Comparison of ENCODE assay signal across 22 cellular contexts in the genomic region with DNA sequence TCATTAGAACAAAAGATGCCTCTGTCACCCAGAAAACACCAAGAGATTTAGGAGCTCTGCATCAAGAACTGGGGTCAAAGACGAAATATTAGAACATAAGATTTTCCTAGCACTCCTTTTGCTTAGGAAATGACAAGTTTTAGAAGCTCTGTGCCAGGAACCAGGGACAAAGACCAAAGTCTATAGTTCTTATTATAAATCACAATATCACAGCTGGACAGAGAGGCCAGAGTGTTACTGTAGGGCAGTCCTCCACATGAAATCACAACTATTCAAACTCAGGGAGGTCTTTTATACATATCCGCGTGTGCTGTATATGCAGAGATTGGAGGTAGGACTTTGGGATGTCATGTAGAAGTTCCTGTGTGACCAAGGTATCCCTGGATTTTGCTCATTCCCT.
DNase-seq lines count a peak whose midpoint lies in the region; ATAC-seq, FAIRE-seq and TF ChIP-seq lines count a peak whose summit lies in the region.
"Had no signal": no experiment of that assay in that cellular context is flagged by ENCODE, and none has a peak within 500 bp of the region (broad histone marks: within the 10 kb centered on the region; RNA-seq: fewer than 3 reads in every experiment).

No MANE protein-coding gene starts in this region.

- POLR2A ChIA-PET in HepG2 (lab: Yijun Ruan, JAX), result no interaction called here

- H3K9ac ChIP-seq in liver (ENCODE audit: low read depth in 1 of 2, low read length in 2 of 2), result no peak overlapping the region
- no peak overlapping the region for H3K9ac ChIP-seq in HepG2 (ENCODE audit: insufficient read depth, low read depth, low read length)
- no peak overlapping the region for H3K9ac ChIP-seq in mesenchymal stem cell (ENCODE audit: low read length)
- H3K9ac ChIP-seq: BLaER1 treated with 17β-estradiol and CSF1 and Interleukin-3, amounts not matched to agents 10 nM and 100 nM had no signal

- TF ChIP-seq CTCF in liver (IDR thresholded peaks at IDR 0.05; ENCODE audit: low read depth, low read length, missing input control) (no peak), HepG2 (CRISPR knock-in tag; IDR thresholded peaks at IDR 0.05) (no peak)

- CTCF ChIA-PET in HepG2 (lab: Yijun Ruan, JAX; ENCODE audit: low intra/inter-chr PET ratio, low total read pairs), result no interaction called here

- H3K27ac ChIP-seq in liver (ENCODE audit: low read depth in 1 of 2, low read length in 2 of 2), result no peak overlapping the region
- no peak overlapping the region for H3K27ac ChIP-seq in HepG2 (ENCODE audit: extremely low read length, insufficient read depth, low read length)
- no peak overlapping the region for H3K27ac ChIP-seq in mesenchymal stem cell (ENCODE audit: low read length, poor library complexity, severe bottlenecking)
- H3K27ac ChIP-seq in small intestine (ENCODE audit: low read depth in 1 of 2, low read length in 1 of 2), result no peak overlapping the region
- H3K27ac ChIP-seq: 22Rv1; BLaER1 treated with 17β-estradiol and CSF1 and Interleukin-3, amounts not matched to agents 10 nM and 100 nM had no signal

- no peak overlapping the region for H2BK12ac ChIP-seq in mesenchymal stem cell (ENCODE audit: low read length in 2 of 2)

- in situ Hi-C loops in HepG2 (cut with HindIII; ENCODE audit: extremely low pct_ligation_motif_present, low pct_unique_long_range_greater_than_20kb), result no loop called here

- no peaks in the 10 kb centered on the region for H3K36me3 ChIP-seq in liver (ENCODE audit: control insufficient read depth in 4 of 4, insufficient read depth in 3 of 4, low read depth in 1 of 4, low read length in 3 of 4)
- H3K36me3 ChIP-seq in HepG2 (replicated peaks in 1 of 2; ENCODE audit: control insufficient read depth in 1 of 2, insufficient read depth in 2 of 2, low read length in 2 of 2), result no peaks in the 10 kb centered on the region; a peak in 1 of 5 replicates
- peaks cover 7 to 30% of the 10 kb centered on the region in 2 experiments for H3K36me3 ChIP-seq in mesenchymal stem cell (ENCODE audit: control insufficient read depth in 1 of 2, insufficient read depth in 2 of 2, low read depth in 1 of 2, low read length in 2 of 2)
- H3K36me3 ChIP-seq in small intestine (ENCODE audit: control insufficient read depth in 2 of 2, insufficient read depth in 2 of 2, low read length in 2 of 2), result no peaks in the 10 kb centered on the region
- H3K36me3 ChIP-seq: BE2C, HAP-1 had no signal

- H2BK15ac ChIP-seq in mesenchymal stem cell (ENCODE audit: low read depth, poor library complexity, severe bottlenecking), result peak overlapping the region; percentile 49

- ATAC-seq in HepG2, result no peak
- ATAC-seq: GM23338 had no signal

- no peak overlapping the region for H4K8ac ChIP-seq in mesenchymal stem cell (ENCODE audit: low read length)

- peaks cover 8% of the 10 kb centered on the region for H3K79me1 ChIP-seq in mesenchymal stem cell (replicated peaks; ENCODE audit: low read length, poor library complexity, severe bottlenecking)

- H2BK120ac ChIP-seq in mesenchymal stem cell (ENCODE audit: low read depth, low read length), result no peak overlapping the region

- no peak overlapping the region for H3K23ac ChIP-seq in mesenchymal stem cell (ENCODE audit: low read length in 2 of 2)

- no peak overlapping the region for H3K18ac ChIP-seq in mesenchymal stem cell (ENCODE audit: low read depth in 1 of 2, low read length in 2 of 2)

- H3K4me2 ChIP-seq in HepG2 (ENCODE audit: low read depth, low read length) (no peak overlapping the region), mesenchymal stem cell (ENCODE audit: low read length, poor library complexity, severe bottlenecking) (no peak overlapping the region)
- H3K4me2 ChIP-seq: BLaER1 treated with 17β-estradiol and CSF1 and Interleukin-3, amounts not matched to agents 10 nM and 100 nM; GM23338 had no signal

- H2AK5ac ChIP-seq in mesenchymal stem cell (ENCODE audit: low read length, severe bottlenecking), result no peak overlapping the region

- no peak overlapping the region for H3K14ac ChIP-seq in mesenchymal stem cell (ENCODE audit: low read length in 2 of 2)

- FAIRE-seq in HepG2 (lab: Jason Lieb, UNC) (no peak), small intestine (lab: Jason Lieb, UNC) (no peak)
- FAIRE-seq: A204.1, GM12891, GM18507, H54 had no signal

- BruUV-seq in HepG2 (replicated peaks; lab: Mats Ljungman, UMichigan), result no TSS peak

- intact Hi-C loops in HepG2 (cut with micrococcal nuclease; ENCODE audit: unreplicated experiment), result no loop called here

- no peak overlapping the region for H2AFZ ChIP-seq in HepG2 (ENCODE audit: low read length)
- H2AFZ ChIP-seq in mesenchymal stem cell (ENCODE audit: low read depth, low read length), result no peak overlapping the region
- H2AFZ ChIP-seq: GM23338 had no signal

- no peak for TF ChIP-seq POLR2A in HepG2 (IDR thresholded peaks at IDR 0.05; ENCODE audit: insufficient read depth in 1 of 2, low read depth in 2 of 2, low read length in 2 of 2)

- no peaks in the 10 kb centered on the region for H3K27me3 ChIP-seq in liver (ENCODE audit: control insufficient read depth in 4 of 4, insufficient read depth in 4 of 4, low read length in 3 of 4)
- H3K27me3 ChIP-seq in HepG2 (ENCODE audit: control insufficient read depth in 1 of 2, insufficient read depth in 2 of 2, low read length in 2 of 2), result no peaks in the 10 kb centered on the region
- no peaks in the 10 kb centered on the region for H3K27me3 ChIP-seq in mesenchymal stem cell (ENCODE audit: control insufficient read depth in 1 of 2, insufficient read depth in 1 of 2, low read length in 2 of 2)
- H3K27me3 ChIP-seq in small intestine (ENCODE audit: control insufficient read depth in 2 of 2, insufficient read depth in 2 of 2, low read length in 2 of 2), result no peaks in the 10 kb centered on the region
- H3K27me3 ChIP-seq: BE2C; BLaER1 treated with 17β-estradiol and CSF1 and Interleukin-3, amounts not matched to agents 10 nM and 100 nM had no signal

- no peaks in the 10 kb centered on the region for H4K20me1 ChIP-seq in HepG2 (ENCODE audit: insufficient read depth, low read length)

- no peak overlapping the region for H3K4ac ChIP-seq in mesenchymal stem cell (ENCODE audit: low read depth in 1 of 2, low read length in 2 of 2)

- no peaks in the 10 kb centered on the region for H3K79me2 ChIP-seq in HepG2 (ENCODE audit: insufficient read depth, low read length)

- DNase-seq in HepG2 (ENCODE audit: low spot score), result no peak
- DNase-seq in mesenchymal stem cell, result no peak
- peak; percentile 32 for DNase-seq in small intestine
- DNase-seq in superior temporal gyrus (ENCODE audit: extremely low spot score), result no peak
- DNase-seq in NCI-H2171 (lab: John Stamatoyannopoulos, UW), result no peak
- DNase-seq: BE2C; Calu3; CD4-positive, alpha-beta memory T cell; COR-L47; DMS53; DMS79 treated with DMSO at 0.1 percent for 48 hours; GF-D8; HFFc6 had no signal

- no peak for TF ChIP-seq RAD21 in liver (IDR thresholded peaks at IDR 0.05)
- no peak for TF ChIP-seq RAD21 in HepG2 (CRISPR knock-in tag; IDR thresholded peaks at IDR 0.05)

- H4K91ac ChIP-seq in mesenchymal stem cell (ENCODE audit: low read length), result no peak overlapping the region

- TF ChIP-seq EP300 in HepG2 (IDR thresholded peaks at IDR 0.05; ENCODE audit: low read depth in 2 of 2, low read length in 2 of 2), result no peak
- TF ChIP-seq EP300 in HepG2 (CRISPR knock-in tag; IDR thresholded peaks at IDR 0.05; ENCODE audit: borderline replicate concordance), result no peak

- H3K9me3 ChIP-seq in liver (ENCODE audit: control insufficient read depth in 4 of 4, low read length in 3 of 4) (no peaks in the 10 kb centered on the region), HepG2 (ENCODE audit: low read length) (no peaks in the 10 kb centered on the region), mesenchymal stem cell (ENCODE audit: control insufficient read depth, low read length) (no peaks in the 10 kb centered on the region), small intestine (ENCODE audit: control insufficient read depth, low read depth) (no peaks in the 10 kb centered on the region)
- H3K9me3 ChIP-seq: BE2C; BLaER1 treated with 17β-estradiol and CSF1 and Interleukin-3, amounts not matched to agents 10 nM and 100 nM; HAP-1 had no signal

- H3K4me3 ChIP-seq in liver (ENCODE audit: low read depth in 1 of 3, low read length in 3 of 3), result no peak overlapping the region
- no peak overlapping the region for H3K4me3 ChIP-seq in HepG2 (replicated peaks in 1 of 3; ENCODE audit: insufficient read depth in 1 of 3, low read depth in 2 of 3, low read length in 3 of 3)
- no peak overlapping the region for H3K4me3 ChIP-seq in mesenchymal stem cell (ENCODE audit: insufficient read depth in 1 of 2, low read depth in 1 of 2, low read length in 2 of 2)
- H3K4me3 ChIP-seq in small intestine (ENCODE audit: low read depth in 1 of 2, low read length in 2 of 2), result no peak overlapping the region
- H3K4me3 ChIP-seq: BLaER1 treated with 17β-estradiol and CSF1 and Interleukin-3, amounts not matched to agents 10 nM and 100 nM; GM23338; HAP-1 had no signal

- 89% methylated on average over 3 of the region's 3 CpGs for WGBS in liver
- 89% methylated on average over 3 of the region's 3 CpGs for WGBS in HepG2 (ENCODE audit: low lambda C conversion rate)
- WGBS in mesenchymal stem cell, result 94% methylated on average over 3 of the region's 3 CpGs
- WGBS in small intestine, 3 donors, result 74 to 96% (median 86%) methylated on average over 3 of the region's 3 CpGs

- H3K4me1 ChIP-seq in liver (ENCODE audit: control insufficient read depth in 4 of 4, insufficient read depth in 4 of 4, low read length in 3 of 4) (peaks cover 0 to 9% (median 0%) of the 10 kb centered on the region in 4 donors), HepG2 (ENCODE audit: insufficient read depth, low read length) (no peaks in the 10 kb centered on the region), mesenchymal stem cell (ENCODE audit: control insufficient read depth, insufficient read depth, low read depth, low read length) (peaks cover 7% of the 10 kb centered on the region), small intestine (ENCODE audit: control insufficient read depth in 2 of 2, insufficient read depth in 1 of 2, low read depth in 1 of 2, low read length in 1 of 2) (no peaks in the 10 kb centered on the region)
- H3K4me1 ChIP-seq: BE2C; BLaER1 treated with 17β-estradiol and CSF1 and Interleukin-3, amounts not matched to agents 10 nM and 100 nM; HAP-1 had no signal

- H2BK5ac ChIP-seq in mesenchymal stem cell (ENCODE audit: low read depth, low read length, poor library complexity, severe bottlenecking), result no peak overlapping the region

TF ChIP-seq in liver, 16 proteins besides CTCF, POLR2A, EP300 and RAD21:
- TF ChIP-seq HNF4A (conservative IDR thresholded peaks at IDR 0.05) (peak; percentile 34 to 58), GABPA (IDR thresholded peaks at IDR 0.05 in 1 of 2, conservative IDR thresholded peaks at IDR 0.05 in 1 of 2) (no peak)

TF ChIP-seq in HepG2, 621 proteins besides CTCF, POLR2A, EP300 and RAD21 (continues in another document):
- TF ChIP-seq SP5 (CRISPR knock-in tag; IDR thresholded peaks at IDR 0.05; ENCODE audit: borderline replicate concordance, low read depth) (no peak), ARHGAP35 (CRISPR knock-in tag; IDR thresholded peaks at IDR 0.05; ENCODE audit: borderline replicate concordance) (no peak)
